8 cellular contexts compared by ENCODE assay signal in the genomic region with DNA sequence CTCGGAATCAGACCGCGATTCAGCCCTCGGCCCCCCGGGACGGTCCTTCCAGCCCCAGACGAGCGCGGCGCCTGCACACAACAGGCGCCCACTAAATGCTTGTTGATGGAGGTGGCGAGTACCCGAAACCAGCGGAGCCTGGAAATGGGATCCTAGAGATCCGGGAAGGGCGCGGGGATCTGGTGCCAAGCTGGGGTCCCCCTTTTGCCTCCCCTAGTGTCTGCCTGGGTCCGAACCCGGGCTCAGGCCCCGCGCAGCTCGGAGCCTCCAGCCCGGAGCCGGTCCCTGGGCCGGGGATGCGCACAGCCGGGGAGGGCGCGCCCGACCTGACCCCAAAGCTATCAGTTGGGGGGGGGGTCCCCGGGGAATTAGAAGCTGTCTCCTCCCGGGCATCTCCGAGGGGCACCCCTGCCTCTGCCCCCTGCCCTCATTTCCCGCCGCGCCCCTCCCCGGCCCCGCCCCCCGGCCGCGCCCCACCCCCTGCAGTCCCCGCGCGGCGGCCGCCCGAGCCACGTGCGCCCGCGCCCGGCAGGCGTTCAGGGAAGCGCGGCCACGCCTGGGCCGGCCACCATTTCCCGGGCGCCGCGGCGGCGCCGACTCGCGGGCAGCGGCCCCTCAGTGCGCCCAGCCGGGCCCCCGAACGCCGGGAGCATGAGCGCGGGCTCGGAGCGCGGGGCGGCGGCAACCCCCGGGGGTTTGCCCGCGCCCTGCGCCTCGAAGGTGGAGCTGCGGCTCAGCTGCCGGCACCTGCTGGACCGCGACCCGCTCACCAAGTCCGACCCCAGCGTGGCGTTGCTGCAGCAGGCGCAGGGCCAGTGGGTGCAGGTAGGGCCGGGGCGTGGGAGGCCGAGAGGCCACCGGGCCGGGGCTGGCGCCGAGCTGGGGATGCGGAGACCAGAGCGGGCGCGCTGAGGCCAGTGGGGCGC. TPM values are rescaled to one million over a fixed set of nuclear protein-coding genes. Genes with fewer than 3 reads are reported as not detected.
DNase-seq lines count a peak whose midpoint lies in the region; ATAC-seq and TF ChIP-seq lines count a peak whose summit lies in the region.

Gene CPNE7 (plus strand): TSS at position 512 of the 926 bp plus-strand sequence. CDS start 140 bp downstream, at position 652.

- H3K9me3 Mint-ChIP-seq in activated naive CD8-positive, alpha-beta T cell treated with anti-CD3 and anti-CD28 coated beads for 36 hours, result no peaks in the 10 kb centered on the region

- peaks cover 8% of the 10 kb centered on the region for H3K4me1 Mint-ChIP-seq in activated naive CD8-positive, alpha-beta T cell treated with anti-CD3 and anti-CD28 coated beads for 36 hours

- H3K36me3 Mint-ChIP-seq in activated naive CD8-positive, alpha-beta T cell treated with anti-CD3 and anti-CD28 coated beads for 36 hours, result no peaks in the 10 kb centered on the region

- POLR2A ChIA-PET in HEK293 (lab: Yijun Ruan, JAX), result no interaction called here

- H3K9me3 ChIP-seq in HEK293 (ENCODE audit: control insufficient read depth, insufficient read depth, low read depth, low read length), result no peaks in the 10 kb centered on the region

- CTCF ChIA-PET in HEK293 (lab: Yijun Ruan, JAX), result interaction anchor here (0.9 kb wide), 1 partner anchor 10 kb away, joined by 4 read pairs; no protein-coding TSS in a partner anchor

- peaks cover 33% of the 10 kb centered on the region for H3K27me3 Mint-ChIP-seq in activated naive CD8-positive, alpha-beta T cell treated with anti-CD3 and anti-CD28 coated beads for 36 hours

- no peak within 1 kb of the TSS for H3K4me3 ChIP-seq in HEK293 (ENCODE audit: low read depth, low read length)

- H3K4me3 Mint-ChIP-seq in activated naive CD8-positive, alpha-beta T cell treated with anti-CD3 and anti-CD28 coated beads for 36 hours, result peak within 1 kb of the TSS; percentile 50

- peak; percentile 33 for DNase-seq in COLO668 (lab: John Stamatoyannopoulos, UW; ENCODE audit: unreplicated experiment)
- DNase-seq in activated naive CD8-positive, alpha-beta T cell treated with anti-CD3 and anti-CD28 coated beads for 36 hours, result peak; percentile 25
- no peak for DNase-seq in left lobe of liver (ENCODE audit: low spot score)
- DNase-seq in GF-D8 (lab: John Stamatoyannopoulos, UW), result no peak
- DNase-seq in NCI-H1048 (lab: John Stamatoyannopoulos, UW), result no peak
- DNase-seq in NK-92 (lab: John Stamatoyannopoulos, UW; ENCODE audit: unreplicated experiment), result no peak

- no peak for TF ChIP-seq CTCF in HEK293 (tag by site-specific recombination; IDR thresholded peaks at IDR 0.05)

- ATAC-seq in left lobe of liver (peak; percentile 17), HG03469 (IDR thresholded peaks at IDR 0.05; ENCODE audit: unreplicated experiment) (no peak)

- H3K27ac ChIP-seq in HEK293 (ENCODE audit: extremely low read depth, low read depth, low read length), result peak within 1 kb of the TSS; percentile 56; the same call in 1 of the 2 replicates

- no peak within 1 kb of the TSS for H3K27ac Mint-ChIP-seq in activated naive CD8-positive, alpha-beta T cell treated with anti-CD3 and anti-CD28 coated beads for 36 hours

- no peaks in the 10 kb centered on the region for H3K36me3 ChIP-seq in HEK293 (ENCODE audit: control insufficient read depth in 2 of 2, insufficient read depth in 1 of 2, low read length in 2 of 2)

- no peaks in the 10 kb centered on the region for H3K4me1 ChIP-seq in HEK293 (ENCODE audit: control insufficient read depth, insufficient read depth, low read length)

TF ChIP-seq in HEK293, 187 proteins besides CTCF, POLR2A, EP300 and RAD21:
- 0 out of 2 replicates have a peak, but pooled peaks have one; percentile 16 for TF ChIP-seq ZNF10 (tag by site-specific recombination; IDR thresholded peaks at IDR 0.05)
- TF ChIP-seq ZNF585B (tag by site-specific recombination; IDR thresholded peaks at IDR 0.05), result no peak
- no peak for TF ChIP-seq ZNF624 (tag by site-specific recombination; IDR thresholded peaks at IDR 0.05)

RNA-seq across cellular contexts. Expression of gene CPNE7, which starts in this region (rescaled TPM):
- 1 to 10 TPM; 5.7 to 6.0 TPM for total RNA-seq in activated naive CD8-positive, alpha-beta T cell treated with anti-CD3 and anti-CD28 coated beads for 36 hours
- 0.88 TPM for total RNA-seq in left lobe of liver

Comparison
In these comparisons a context has a peak if more than half of its experiments do, and no peak if none do; other contexts are left out.
1. Peak in ATAC-seq in left lobe of liver; RNA of the gene not detected or under 1 TPM.
2. DNase-seq: peak in COLO668 (single experiment) and activated naive CD8-positive, alpha-beta T cell treated with anti-CD3 and anti-CD28 coated beads for 36 hours (single experiment); none in left lobe of liver (single experiment), GF-D8 (single experiment), NCI-H1048 (single experiment) and NK-92 (single experiment).